Comparison of ENCODE assay signal across 12 cellular contexts in genomic region chr22:30940655-30941362, GRCh38. TPM values are rescaled to one million over a fixed set of nuclear protein-coding genes. Genes with fewer than 3 reads are reported as not detected.
A peak's percentile ranks its signal among the peaks of the same experiment; 100 is the strongest.
DNase-seq lines count a peak whose midpoint lies in the region; ATAC-seq and TF ChIP-seq lines count a peak whose summit lies in the region.
"Had no signal": no experiment of that assay in that cellular context is flagged by ENCODE, and none has a peak within 500 bp of the region (broad histone marks: within the 10 kb centered on the region; RNA-seq: fewer than 3 reads in every experiment).

No MANE protein-coding gene starts in this region.

- peak overlapping the region; percentile 89 to 91 for H3K27ac Mint-ChIP-seq in effector memory CD8-positive, alpha-beta T cell

- no peak for TF ChIP-seq EP300 in transverse colon (IDR thresholded peaks at IDR 0.05; ENCODE audit: low read depth)

- DNase-seq in activated CD4-positive, alpha-beta T cell treated with anti-CD3 and anti-CD28 coated beads for 1 hour: peak; percentile 22
- peak; percentile 56 to 59 for DNase-seq in activated T-cell treated with anti-CD3 and anti-CD28 coated beads, Interleukin-2, amount 50 U/mL, for 48 hours
- DNase-seq in effector memory CD8-positive, alpha-beta T cell: peak in 1 of 3 experiments; percentile 14
- peak; percentile 14 to 73 (median 44) for DNase-seq in stimulated activated naive CD4-positive, alpha-beta T cell (lab: John Stamatoyannopoulos, UW)
- DNase-seq in SIG-M5 treated with dmso at 0.1 percent for 504 hours (lab: John Stamatoyannopoulos, UW; ENCODE audit: unreplicated experiment) (no peak), transverse colon (no peak), body of pancreas (no peak)
- DNase-seq: mesendoderm, MV-4-11, NCI-H446 treated with DMSO at 0.1 percent for 48 hours, pancreas had no signal

- TF ChIP-seq POLR2A in transverse colon (IDR thresholded peaks at IDR 0.05) (no peak), body of pancreas (IDR thresholded peaks at IDR 0.05) (no peak)

- H3K4me3 ChIP-seq in transverse colon: no peak overlapping the region
- H3K4me3 ChIP-seq in body of pancreas: no peak overlapping the region
- H3K4me3 ChIP-seq: pancreas had no signal

- H3K9me3 ChIP-seq in transverse colon (no peaks in the 10 kb centered on the region), body of pancreas (no peaks in the 10 kb centered on the region)
- H3K9me3 ChIP-seq: pancreas had no signal

- in situ Hi-C loops in transverse colon (cut with MboI; ENCODE audit: low pct_ligation_motif_present in 1 of 4, low pct_unique_long_range_greater_than_20kb in 1 of 4, low sequenced_read_pairs in 3 of 4): loop anchor here in 3 of 4 donors (10.0 kb wide), 1 partner anchor 144 kb away; the partner anchor contains the start of gene SMTN (in 3 of the 3)

- peak; percentile 68 for ATAC-seq in effector memory CD8-positive, alpha-beta T cell (replicated peaks)
- ATAC-seq in body of pancreas: no peak
- ATAC-seq: HCT116, pancreas had no signal

- H3K4me3 Mint-ChIP-seq in effector memory CD8-positive, alpha-beta T cell: peak overlapping the region; percentile 68 to 83

- H3K4me1 ChIP-seq in transverse colon (no peaks in the 10 kb centered on the region), body of pancreas (no peaks in the 10 kb centered on the region)
- H3K4me1 ChIP-seq: pancreas had no signal

- H3K27me3 Mint-ChIP-seq in effector memory CD8-positive, alpha-beta T cell: no peaks in the 10 kb centered on the region

- H3K27ac ChIP-seq in transverse colon: no peak overlapping the region
- no peak overlapping the region for H3K27ac ChIP-seq in body of pancreas
- H3K27ac ChIP-seq: pancreas had no signal

- 80% methylated on average over 7 of the region's 7 CpGs; no CpG with 5 or more reads in 1 of the 2 donors for WGBS in transverse colon (ENCODE audit: low coverage in 1 of 2), 2 donors
- 81 to 93% methylated on average over 4 to 7 of the region's 7 CpGs for WGBS in body of pancreas, 2 donors

- no peaks in the 10 kb centered on the region for H3K9me3 Mint-ChIP-seq in effector memory CD8-positive, alpha-beta T cell

- H3K27me3 ChIP-seq in transverse colon (no peaks in the 10 kb centered on the region), body of pancreas (no peaks in the 10 kb centered on the region)
- H3K27me3 ChIP-seq: pancreas had no signal

- peaks cover 39 to 40% of the 10 kb centered on the region in 2 donors for H3K4me1 Mint-ChIP-seq in effector memory CD8-positive, alpha-beta T cell (ENCODE audit: low read depth in 2 of 2)

- intact Hi-C loops in transverse colon (cut with DNase I; ENCODE audit: low total_unique reads): no loop called here
- intact Hi-C loops in body of pancreas (cut with DNase I): loop anchor here (5.0 to 10.0 kb wide), 2 partner anchors 146 to 204 kb away; partner anchors contain the start of gene PLA2G3

- TF ChIP-seq CTCF in transverse colon (IDR thresholded peaks at IDR 0.05): no peak
- TF ChIP-seq CTCF in body of pancreas (IDR thresholded peaks at IDR 0.05): no peak

- H3K36me3 Mint-ChIP-seq in effector memory CD8-positive, alpha-beta T cell (ENCODE audit: insufficient read depth): peaks cover 64% of the 10 kb centered on the region

- H3K36me3 ChIP-seq in transverse colon: peaks cover 0 to 95% (median 46%) of the 10 kb centered on the region in 4 donors
- H3K36me3 ChIP-seq in body of pancreas (replicated peaks in 1 of 2; ENCODE audit: insufficient read depth in 1 of 2, low read depth in 2 of 2): peaks cover 6 to 66% of the 10 kb centered on the region in 2 donors

RNA-seq across cellular contexts. Expression of gene MORC2, which starts 27.8 kb away (rescaled TPM):
- total RNA-seq in transverse colon (10 to 100 TPM; 11.9 to 23.9 (median 19.1) TPM), body of pancreas (10 to 100 TPM in 1 of 2 donors, 1 to 10 TPM in 1; 9.1 to 13.5 TPM)

RNA-seq across cellular contexts. Expression of gene TUG1, which starts 28.3 kb away (rescaled TPM):
- total RNA-seq in transverse colon (100 to 1,000 TPM in 3 of 4 donors, 10 to 100 TPM in 1; 77.7 to 294 (median 112) TPM), body of pancreas (10 to 100 TPM; 48.0 to 48.5 TPM)

Comparison
In these comparisons a context has a peak if more than half of its experiments do, and no peak if none do; other contexts are left out.
1. DNase-seq: peak in activated CD4-positive, alpha-beta T cell treated with anti-CD3 and anti-CD28 coated beads for 1 hour (single experiment), activated T-cell treated with anti-CD3 and anti-CD28 coated beads, Interleukin-2, amount 50 U/mL, for 48 hours (2 of 2) and stimulated activated naive CD4-positive, alpha-beta T cell (6 of 6); none in SIG-M5 treated with dmso at 0.1 percent for 504 hours (single experiment), transverse colon (single experiment) and body of pancreas (0 of 4).